Comparison of ENCODE assay signal across 19 cellular contexts in genomic region chr10:129773359-129773990, GRCh38.
A peak's percentile ranks its signal among the peaks of the same experiment; 100 is the strongest.
DNase-seq lines count a peak whose midpoint lies in the region; ATAC-seq and TF ChIP-seq lines count a peak whose summit lies in the region.
"Had no signal": no experiment of that assay in that cellular context is flagged by ENCODE, and none has a peak within 500 bp of the region (broad histone marks: within the 10 kb centered on the region; RNA-seq: fewer than 3 reads in every experiment).

No MANE protein-coding gene starts in this region.

- no peaks in the 10 kb centered on the region for H4K20me1 ChIP-seq in osteoblast (ENCODE audit: insufficient read depth, low read length)

- TF ChIP-seq CTCF in coronary artery (IDR thresholded peaks at IDR 0.05) (no peak), osteoblast (IDR thresholded peaks at IDR 0.05; ENCODE audit: extremely low read depth, low read depth, low read length) (no peak), testis (IDR thresholded peaks at IDR 0.05) (no peak)

- intact Hi-C loops in testis (cut with DNase I; ENCODE audit: low total_unique reads) = no loop called here

- H3K27me3 ChIP-seq in osteoblast (ENCODE audit: insufficient read depth, low read length) = no peaks in the 10 kb centered on the region
- no peaks in the 10 kb centered on the region for H3K27me3 ChIP-seq in testis
- H3K27me3 ChIP-seq: BE2C had no signal

- peak; percentile 45 for DNase-seq in activated CD8-positive, alpha-beta memory T cell treated with anti-CD3 and anti-CD28 coated beads for 24 hours
- no peak for DNase-seq in activated CD8-positive, alpha-beta memory T cell treated with anti-CD3 and anti-CD28 coated beads, Interleukin-2, amount 50 U/mL, for 4 hours
- DNase-seq in coronary artery (ENCODE audit: low spot score) (peak; percentile 58), osteoblast (ENCODE audit: insufficient read length, low spot score, missing footprints) (peak; percentile 37), testis (peak; percentile 4), NCI-H2107 (lab: John Stamatoyannopoulos, UW) (no peak), NCI-H2081 (lab: John Stamatoyannopoulos, UW) (no peak)
- DNase-seq: BE2C; CD4-positive, alpha-beta T cell; IMR-90; Karpas-422; MM.1S; NCI-H1105; NCI-H1694 treated with DMSO at 0.1 percent for 48 hours; NCI-H345; NCI-H69; NK-92 treated with Interleukin-12 subunit alpha and Interleukin-12 subunit beta, amount 100 ng/mL, for 24 hours had no signal

- H3K4me2 ChIP-seq in osteoblast (ENCODE audit: insufficient read depth, low read length) = no peak overlapping the region

- ATAC-seq in GM21786 (IDR thresholded peaks at IDR 0.05; ENCODE audit: unreplicated experiment) = no peak

- H3K9me3 ChIP-seq in osteoblast (ENCODE audit: low read depth, low read length) (no peaks in the 10 kb centered on the region), testis (no peaks in the 10 kb centered on the region)
- H3K9me3 ChIP-seq: BE2C had no signal

- H3K27ac ChIP-seq in coronary artery (no peak overlapping the region), osteoblast (ENCODE audit: low read depth, low read length) (no peak overlapping the region), testis (no peak overlapping the region)
- H3K27ac ChIP-seq: 22Rv1 had no signal

- no peaks in the 10 kb centered on the region for H3K79me2 ChIP-seq in osteoblast (ENCODE audit: insufficient read depth, low read length)

- no peak overlapping the region for H2AFZ ChIP-seq in osteoblast (ENCODE audit: low read length)

- WGBS in testis, 2 donors = 89% methylated on average over 5 to 11 of the region's 11 CpGs

- TF ChIP-seq POLR2A in testis (IDR thresholded peaks at IDR 0.05) = no peak

- no peaks in the 10 kb centered on the region for H3K4me1 ChIP-seq in osteoblast (ENCODE audit: insufficient read depth, low read length)
- no peaks in the 10 kb centered on the region for H3K4me1 ChIP-seq in testis
- H3K4me1 ChIP-seq: BE2C had no signal

- H3K4me3 ChIP-seq in coronary artery = no peak overlapping the region
- no peak overlapping the region for H3K4me3 ChIP-seq in osteoblast (ENCODE audit: insufficient read depth, low read length)
- H3K4me3 ChIP-seq in testis = no peak overlapping the region

- H3K36me3 ChIP-seq in osteoblast (ENCODE audit: insufficient read depth, low read length) (no peaks in the 10 kb centered on the region), testis (ENCODE audit: low read depth, missing control alignments) (no peaks in the 10 kb centered on the region)
- H3K36me3 ChIP-seq: BE2C had no signal

Comparison
In these comparisons a context has a peak if more than half of its experiments do, and no peak if none do; other contexts are left out.
1. DNase-seq: peak in activated CD8-positive, alpha-beta memory T cell treated with anti-CD3 and anti-CD28 coated beads for 24 hours (single experiment), coronary artery (single experiment), osteoblast (single experiment) and testis (single experiment); none in activated CD8-positive, alpha-beta memory T cell treated with anti-CD3 and anti-CD28 coated beads, Interleukin-2, amount 50 U/mL, for 4 hours (single experiment), NCI-H2107 (single experiment) and NCI-H2081 (0 of 2).